ENCODE assay signal across 9 cellular contexts in the genomic region with DNA sequence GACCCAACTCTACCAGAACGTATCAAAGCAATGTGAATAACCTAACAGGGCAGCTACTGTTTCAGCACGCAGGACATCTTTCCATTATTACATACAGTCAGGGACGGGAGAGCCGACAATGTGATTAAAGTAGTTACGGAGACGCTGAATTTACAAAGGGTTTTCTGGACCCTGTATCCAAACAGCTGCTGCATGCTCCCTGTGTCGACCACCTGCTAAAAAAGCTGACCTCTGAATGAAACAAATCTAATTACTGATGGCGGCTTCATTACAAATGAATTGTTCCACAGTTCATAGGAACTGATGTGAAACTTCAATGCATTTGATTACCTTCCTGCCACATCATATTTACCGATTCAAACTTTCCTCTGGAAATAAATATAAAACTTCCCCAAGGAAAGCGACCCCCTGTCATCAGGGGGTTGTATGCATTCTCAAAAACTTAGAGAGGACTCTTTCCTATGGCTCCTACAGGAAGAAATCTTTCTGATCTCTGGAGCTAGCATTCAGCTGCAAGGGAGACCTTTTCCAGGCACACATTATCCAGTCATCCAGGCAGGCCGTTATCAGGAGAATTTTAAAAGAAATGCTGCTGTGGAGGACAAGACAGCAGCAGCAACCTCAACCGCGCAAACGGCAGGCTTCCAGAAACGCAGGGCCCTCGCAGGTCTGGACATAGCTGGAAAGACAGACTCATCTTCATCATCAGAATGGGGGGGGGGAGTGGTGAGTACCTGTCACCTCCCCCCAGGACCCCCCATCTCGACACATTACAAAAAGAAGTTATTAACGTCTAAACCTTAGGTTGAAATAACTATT. TPM values are rescaled to one million over a fixed set of nuclear protein-coding genes. Genes with fewer than 3 reads are reported as not detected.
DNase-seq lines count a peak whose midpoint lies in the region; ATAC-seq and FAIRE-seq lines count a peak whose summit lies in the region.
"Had no signal": no experiment of that assay in that cellular context is flagged by ENCODE, and none has a peak within 500 bp of the region (broad histone marks: within the 10 kb centered on the region; RNA-seq: fewer than 3 reads in every experiment).

No MANE protein-coding gene starts in this region.

- FAIRE-seq in small intestine (lab: Jason Lieb, UNC), result no peak

- H3K27ac Mint-ChIP-seq in activated naive CD8-positive, alpha-beta T cell treated with anti-CD3 and anti-CD28 coated beads, Interleukin-2, amount 10 ng/mL, durations not matched to agents 7 days and 5 days, result no peak overlapping the region
- H3K27ac Mint-ChIP-seq in activated CD8-positive, alpha-beta memory T cell treated with anti-CD3 and anti-CD28 coated beads, Interleukin-2, amount 10 ng/mL, durations not matched to agents 7 days and 5 days, result no peak overlapping the region

- 12 to 26% (median 19%) methylated on average over 18 of the region's 18 CpGs for WGBS in small intestine, 3 donors

- peak overlapping the region; percentile 37 for H3K4me3 Mint-ChIP-seq in activated naive CD8-positive, alpha-beta T cell treated with anti-CD3 and anti-CD28 coated beads, Interleukin-2, amount 10 ng/mL, durations not matched to agents 7 days and 5 days
- H3K4me3 Mint-ChIP-seq in activated CD8-positive, alpha-beta memory T cell treated with anti-CD3 and anti-CD28 coated beads, Interleukin-2, amount 10 ng/mL, durations not matched to agents 7 days and 5 days, result no peak overlapping the region

- peak overlapping the region; percentile 46 for H3K9ac ChIP-seq in iPS-18a (ENCODE audit: low read length)

- no peaks in the 10 kb centered on the region for H3K9me3 ChIP-seq in iPS-18a (ENCODE audit: control insufficient read depth, low read depth, low read length)
- H3K9me3 ChIP-seq in small intestine (ENCODE audit: control insufficient read depth, low read depth), result no peaks in the 10 kb centered on the region
- H3K9me3 ChIP-seq: mucosa of descending colon had no signal

- POLR2A ChIA-PET in activated naive CD8-positive, alpha-beta T cell treated with anti-CD3 and anti-CD28 coated beads, Interleukin-2, amount 10 ng/mL, durations not matched to agents 7 days and 5 days (lab: Charles Lee), result no interaction called here

- H3K36me3 ChIP-seq in H7 (replicated peaks; ENCODE audit: control insufficient read depth, insufficient read depth, low read length) (no peaks in the 10 kb centered on the region), iPS-18a (ENCODE audit: control insufficient read depth, low read depth, low read length) (no peaks in the 10 kb centered on the region), small intestine (ENCODE audit: control insufficient read depth in 2 of 2, insufficient read depth in 2 of 2, low read length in 2 of 2) (no peaks in the 10 kb centered on the region)

- H3K4me1 ChIP-seq in iPS-18a (ENCODE audit: control insufficient read depth, low read depth, low read length), result peaks cover 59% of the 10 kb centered on the region
- peaks cover 0 to 3% of the 10 kb centered on the region in 2 donors for H3K4me1 ChIP-seq in small intestine (ENCODE audit: control insufficient read depth in 2 of 2, insufficient read depth in 1 of 2, low read depth in 1 of 2, low read length in 1 of 2)

- H3K4me1 Mint-ChIP-seq in activated naive CD8-positive, alpha-beta T cell treated with anti-CD3 and anti-CD28 coated beads, Interleukin-2, amount 10 ng/mL, durations not matched to agents 7 days and 5 days, result peaks cover 12% of the 10 kb centered on the region
- peaks cover 14% of the 10 kb centered on the region for H3K4me1 Mint-ChIP-seq in activated CD8-positive, alpha-beta memory T cell treated with anti-CD3 and anti-CD28 coated beads, Interleukin-2, amount 10 ng/mL, durations not matched to agents 7 days and 5 days

- DNase-seq in H7, result no peak
- no peak for DNase-seq in activated naive CD8-positive, alpha-beta T cell treated with anti-CD3 and anti-CD28 coated beads, Interleukin-2, amount 10 ng/mL, durations not matched to agents 7 days and 5 days
- DNase-seq in small intestine, result peak; percentile 27
- no peak for DNase-seq in activated CD8-positive, alpha-beta memory T cell treated with anti-CD3 and anti-CD28 coated beads, Interleukin-2, amount 10 ng/mL, durations not matched to agents 7 days and 5 days

- H3K4me3 ChIP-seq in H7 (ENCODE audit: insufficient read depth, low read depth, low read length) (peak overlapping the region; percentile 27), iPS-18a (ENCODE audit: low read length) (peak overlapping the region; percentile 94), small intestine (ENCODE audit: low read depth in 1 of 2, low read length in 2 of 2) (peak overlapping the region; percentile 36 to 84)

- CTCF ChIA-PET in activated CD8-positive, alpha-beta memory T cell treated with anti-CD3 and anti-CD28 coated beads, Interleukin-2, amount 10 ng/mL, durations not matched to agents 7 days and 5 days (lab: Charles Lee), result interaction anchor here (0.6 to 1.5 kb wide), 2 partner anchors 26 to 104 kb away, joined by 3 read pairs; no protein-coding TSS in a partner anchor

- H3K27me3 ChIP-seq in H7 (ENCODE audit: control insufficient read depth, insufficient read depth, low read length) (peaks cover 19% of the 10 kb centered on the region), iPS-18a (ENCODE audit: control insufficient read depth, insufficient read depth, low read length) (peaks cover 42% of the 10 kb centered on the region), small intestine (ENCODE audit: control insufficient read depth in 2 of 2, insufficient read depth in 2 of 2, low read length in 2 of 2) (peaks cover 0 to 2% of the 10 kb centered on the region in 2 donors)

- no peak for ATAC-seq in activated naive CD8-positive, alpha-beta T cell treated with anti-CD3 and anti-CD28 coated beads, Interleukin-2, amount 10 ng/mL, durations not matched to agents 7 days and 5 days (ENCODE audit: low read depth)
- no peak for ATAC-seq in activated CD8-positive, alpha-beta memory T cell treated with anti-CD3 and anti-CD28 coated beads, Interleukin-2, amount 10 ng/mL, durations not matched to agents 7 days and 5 days
- no peak for ATAC-seq in HG02759 (IDR thresholded peaks at IDR 0.05; ENCODE audit: unreplicated experiment)
- ATAC-seq in GM18861 (IDR thresholded peaks at IDR 0.05; ENCODE audit: unreplicated experiment), result no peak
- no peak for ATAC-seq in GM19324 (IDR thresholded peaks at IDR 0.05; ENCODE audit: low FRiP score, unreplicated experiment)

- H3K9me3 Mint-ChIP-seq in activated naive CD8-positive, alpha-beta T cell treated with anti-CD3 and anti-CD28 coated beads, Interleukin-2, amount 10 ng/mL, durations not matched to agents 7 days and 5 days, result no peaks in the 10 kb centered on the region
- no peaks in the 10 kb centered on the region for H3K9me3 Mint-ChIP-seq in activated CD8-positive, alpha-beta memory T cell treated with anti-CD3 and anti-CD28 coated beads, Interleukin-2, amount 10 ng/mL, durations not matched to agents 7 days and 5 days (ENCODE audit: low read depth)

- H3K27ac ChIP-seq in iPS-18a (ENCODE audit: low read length) (no peak overlapping the region), small intestine (ENCODE audit: low read depth in 1 of 2, low read length in 1 of 2) (peak overlapping the region; percentile 12 to 56)

- H3K27me3 Mint-ChIP-seq in activated naive CD8-positive, alpha-beta T cell treated with anti-CD3 and anti-CD28 coated beads, Interleukin-2, amount 10 ng/mL, durations not matched to agents 7 days and 5 days, result peaks cover 50% of the 10 kb centered on the region
- peaks cover 66% of the 10 kb centered on the region for H3K27me3 Mint-ChIP-seq in activated CD8-positive, alpha-beta memory T cell treated with anti-CD3 and anti-CD28 coated beads, Interleukin-2, amount 10 ng/mL, durations not matched to agents 7 days and 5 days

- no peaks in the 10 kb centered on the region for H3K36me3 Mint-ChIP-seq in activated naive CD8-positive, alpha-beta T cell treated with anti-CD3 and anti-CD28 coated beads, Interleukin-2, amount 10 ng/mL, durations not matched to agents 7 days and 5 days
- H3K36me3 Mint-ChIP-seq in activated CD8-positive, alpha-beta memory T cell treated with anti-CD3 and anti-CD28 coated beads, Interleukin-2, amount 10 ng/mL, durations not matched to agents 7 days and 5 days, result no peaks in the 10 kb centered on the region

RNA-seq across cellular contexts. Expression of a gene that starts 3.1 kb away (rescaled TPM):
- 14.7 and 17.1 TPM in 2 replicates for total RNA-seq in H7 (2014; rRNA removed; shearing (Covaris generic))
- total RNA-seq in activated naive CD8-positive, alpha-beta T cell treated with anti-CD3 and anti-CD28 coated beads, Interleukin-2, amount 10 ng/mL, durations not matched to agents 7 days and 5 days, result under 1 TPM; 0.14 to 0.23 TPM
- polyA plus RNA-seq in small intestine, result 10 to 100 TPM; 10.8 to 33.0 (median 18.1) TPM
- under 1 TPM in 1 of 2 experiments, not detected in 1; 0.14 TPM for total RNA-seq in activated CD8-positive, alpha-beta memory T cell treated with anti-CD3 and anti-CD28 coated beads, Interleukin-2, amount 10 ng/mL, durations not matched to agents 7 days and 5 days

RNA-seq across cellular contexts. Expression of a gene that starts 35.6 kb away (rescaled TPM):
- total RNA-seq in H7 (2014; rRNA removed; shearing (Covaris generic)), result 45.9 and 89.9 TPM in 2 replicates
- total RNA-seq in activated naive CD8-positive, alpha-beta T cell treated with anti-CD3 and anti-CD28 coated beads, Interleukin-2, amount 10 ng/mL, durations not matched to agents 7 days and 5 days, result 100 to 1,000 TPM; 171 to 173 TPM
- polyA plus RNA-seq in small intestine, result 10 to 100 TPM; 43.8 to 65.8 (median 46.2) TPM
- total RNA-seq in activated CD8-positive, alpha-beta memory T cell treated with anti-CD3 and anti-CD28 coated beads, Interleukin-2, amount 10 ng/mL, durations not matched to agents 7 days and 5 days, result 100 to 1,000 TPM; 111 to 138 TPM

Comparison
In these comparisons a context has a peak if more than half of its experiments do, and no peak if none do; other contexts are left out.
1. H3K4me3 ChIP-seq: peak in every context shown above with its lines; median percentile 94 in iPS-18a; 60 in small intestine; 27 in H7.
2. RNA of a gene that starts 3.1 kb away (total RNA-seq): 14.7 to 17.1 TPM in H7; 0.14 to 0.23 TPM in activated naive CD8-positive, alpha-beta T cell treated with anti-CD3 and anti-CD28 coated beads, Interleukin-2, amount 10 ng/mL, durations not matched to agents 7 days and 5 days and 0.14 TPM in activated CD8-positive, alpha-beta memory T cell treated with anti-CD3 and anti-CD28 coated beads, Interleukin-2, amount 10 ng/mL, durations not matched to agents 7 days and 5 days; every median in the first group is over 10 times any median in the second.